ENCODE assay signal across 12 cellular contexts in the genomic region with DNA sequence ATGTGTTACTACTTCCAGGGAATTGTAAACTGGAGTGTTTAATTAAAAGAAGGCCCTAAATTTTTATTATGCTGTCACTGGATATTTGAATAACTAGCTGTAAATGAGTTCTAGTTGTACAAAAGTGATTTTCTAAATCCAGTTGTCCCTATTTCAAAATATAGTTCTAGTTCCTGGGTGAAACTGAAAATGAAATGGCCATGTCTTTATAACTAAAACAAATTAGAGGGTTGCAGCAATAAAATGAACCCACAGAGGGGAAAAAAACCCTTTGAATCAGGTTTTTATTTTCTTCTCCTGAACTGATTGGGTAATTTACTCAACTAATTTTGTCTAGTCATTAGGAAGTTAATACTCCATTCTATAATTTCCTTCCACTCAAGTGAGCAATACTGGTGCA. TPM values are rescaled to one million over a fixed set of nuclear protein-coding genes. Genes with fewer than 3 reads are reported as not detected.
DNase-seq lines count a peak whose midpoint lies in the region; ATAC-seq and TF ChIP-seq lines count a peak whose summit lies in the region.
"Had no signal": no experiment of that assay in that cellular context is flagged by ENCODE, and none has a peak within 500 bp of the region (broad histone marks: within the 10 kb centered on the region; RNA-seq: fewer than 3 reads in every experiment).

No MANE protein-coding gene starts in this region.

- intact Hi-C loops in aorta (cut with DNase I), result no loop called here

- H3K4me1 ChIP-seq in RWPE2 (ENCODE audit: insufficient read depth, poor library complexity, severe bottlenecking) (peaks cover 33% of the 10 kb centered on the region), subcutaneous abdominal adipose tissue (ENCODE audit: control insufficient read depth in 5 of 5, insufficient read depth in 5 of 5, low read length in 5 of 5) (peaks cover 5 to 30% (median 27%) of the 10 kb centered on the region in 5 donors), aorta (ENCODE audit: control insufficient read depth in 1 of 2, insufficient read depth in 2 of 2, low read length in 2 of 2) (no peaks in the 10 kb centered on the region)

- no peak overlapping the region for H3K4me3 Mint-ChIP-seq in activated naive CD4-positive, alpha-beta T cell treated with anti-CD3 and anti-CD28 coated beads, Interleukin-2, amount 50 U/mL, for 24 hours

- ATAC-seq in RWPE2 (ENCODE audit: low read depth) (no peak), aorta (ENCODE audit: low FRiP score) (no peak)

- H3K9me3 ChIP-seq in RWPE2 (ENCODE audit: severe bottlenecking), result no peaks in the 10 kb centered on the region
- no peaks in the 10 kb centered on the region for H3K9me3 ChIP-seq in subcutaneous abdominal adipose tissue (ENCODE audit: control insufficient read depth in 5 of 5, low read length in 5 of 5)
- no peaks in the 10 kb centered on the region for H3K9me3 ChIP-seq in aorta (ENCODE audit: control insufficient read depth, low read length)
- H3K9me3 ChIP-seq: neutrophil had no signal

- H3K9me3 Mint-ChIP-seq in activated naive CD4-positive, alpha-beta T cell treated with anti-CD3 and anti-CD28 coated beads, Interleukin-2, amount 50 U/mL, for 24 hours, result no peaks in the 10 kb centered on the region

- H3K27ac Mint-ChIP-seq in activated naive CD4-positive, alpha-beta T cell treated with anti-CD3 and anti-CD28 coated beads, Interleukin-2, amount 50 U/mL, for 24 hours, result peak overlapping the region; percentile 52

- peaks cover 1% of the 10 kb centered on the region for H3K27me3 Mint-ChIP-seq in activated naive CD4-positive, alpha-beta T cell treated with anti-CD3 and anti-CD28 coated beads, Interleukin-2, amount 50 U/mL, for 24 hours

- H3K9ac ChIP-seq in subcutaneous abdominal adipose tissue (ENCODE audit: low read length in 5 of 5), result peak overlapping the region in 2 of 5 donors; percentile 19 to 51

- H3K4me1 Mint-ChIP-seq in activated naive CD4-positive, alpha-beta T cell treated with anti-CD3 and anti-CD28 coated beads, Interleukin-2, amount 50 U/mL, for 24 hours, result peaks cover 37% of the 10 kb centered on the region

- no peak overlapping the region for H3K4me3 ChIP-seq in RWPE2 (ENCODE audit: severe bottlenecking)
- no peak overlapping the region for H3K4me3 ChIP-seq in fibroblast of the aortic adventitia (ENCODE audit: low read depth, low read length)
- H3K4me3 ChIP-seq in subcutaneous abdominal adipose tissue (ENCODE audit: low read depth in 1 of 5, low read length in 5 of 5), result no peak overlapping the region
- H3K4me3 ChIP-seq in aorta (ENCODE audit: low read length in 2 of 2), result no peak overlapping the region

- no peaks in the 10 kb centered on the region for H3K27me3 ChIP-seq in RWPE2 (ENCODE audit: insufficient read depth, poor library complexity, severe bottlenecking)
- H3K27me3 ChIP-seq in subcutaneous abdominal adipose tissue (ENCODE audit: control insufficient read depth in 5 of 5, insufficient read depth in 4 of 5, low read length in 5 of 5), result no peaks in the 10 kb centered on the region
- no peaks in the 10 kb centered on the region for H3K27me3 ChIP-seq in aorta (ENCODE audit: control insufficient read depth in 1 of 2, insufficient read depth in 2 of 2, low read length in 1 of 2)
- H3K27me3 ChIP-seq: neutrophil had no signal

- H3K27ac ChIP-seq in RWPE2 (ENCODE audit: poor library complexity, severe bottlenecking) (peak overlapping the region; percentile 40), subcutaneous abdominal adipose tissue (ENCODE audit: low read depth, low read length) (peak overlapping the region; percentile 73), aorta (ENCODE audit: low read depth in 1 of 2, low read length in 2 of 2) (no peak overlapping the region)
- H3K27ac ChIP-seq: neutrophil had no signal

- DNase-seq in activated naive CD4-positive, alpha-beta T cell treated with anti-CD3 and anti-CD28 coated beads, Interleukin-2, amount 50 U/mL, for 16 hours, result no peak
- DNase-seq in RWPE2 (ENCODE audit: low spot score) (no peak), fibroblast of the aortic adventitia (ENCODE audit: low read depth) (peak; percentile 22), aorta (no peak), hepatic stellate cell (ENCODE audit: low spot score) (no peak)
- DNase-seq in stimulated activated CD4-positive, alpha-beta T cell treated with anti-CD3 and anti-CD28 coated beads, Interleukin-1b, Interleukin-23, amount 100 ng/mL, for 48 hours, result no peak
- DNase-seq: NCI-H1048, NCI-H510A, SW 1271 had no signal

- H3K36me3 ChIP-seq in RWPE2 (ENCODE audit: low read depth), result no peaks in the 10 kb centered on the region
- H3K36me3 ChIP-seq in subcutaneous abdominal adipose tissue (ENCODE audit: control insufficient read depth in 5 of 5, insufficient read depth in 5 of 5, low read length in 5 of 5), result no peaks in the 10 kb centered on the region
- no peaks in the 10 kb centered on the region for H3K36me3 ChIP-seq in aorta (ENCODE audit: control insufficient read depth in 1 of 2, insufficient read depth in 2 of 2, low read length in 1 of 2)
- H3K36me3 ChIP-seq: neutrophil had no signal

- TF ChIP-seq CTCF in RWPE2 (IDR thresholded peaks at IDR 0.05; ENCODE audit: poor library complexity, severe bottlenecking) (no peak), fibroblast of the aortic adventitia (IDR thresholded peaks at IDR 0.05; ENCODE audit: insufficient read depth, low read length) (no peak)

- H3K36me3 Mint-ChIP-seq in activated naive CD4-positive, alpha-beta T cell treated with anti-CD3 and anti-CD28 coated beads, Interleukin-2, amount 50 U/mL, for 24 hours, result peaks cover 4% of the 10 kb centered on the region

RNA-seq across cellular contexts. Expression of a gene that starts 55.6 kb away (rescaled TPM):
- 48.0 and 52.4 TPM in 2 replicates for total RNA-seq in fibroblast of the aortic adventitia (ENCODE audit: low replicate concordance)
- total RNA-seq in aorta, result 10 to 100 TPM; 42.1 to 50.8 TPM
- 10 to 100 TPM; 13.9 to 23.6 TPM for polyA plus RNA-seq in aorta

Comparison
In these comparisons a context has a peak if more than half of its experiments do, and no peak if none do; other contexts are left out.
1. H3K27ac ChIP-seq: peak in RWPE2 (single experiment) and subcutaneous abdominal adipose tissue (single experiment); none in aorta (0 of 2).